ENCODE assay signal across 19 cellular contexts in the genomic region with DNA sequence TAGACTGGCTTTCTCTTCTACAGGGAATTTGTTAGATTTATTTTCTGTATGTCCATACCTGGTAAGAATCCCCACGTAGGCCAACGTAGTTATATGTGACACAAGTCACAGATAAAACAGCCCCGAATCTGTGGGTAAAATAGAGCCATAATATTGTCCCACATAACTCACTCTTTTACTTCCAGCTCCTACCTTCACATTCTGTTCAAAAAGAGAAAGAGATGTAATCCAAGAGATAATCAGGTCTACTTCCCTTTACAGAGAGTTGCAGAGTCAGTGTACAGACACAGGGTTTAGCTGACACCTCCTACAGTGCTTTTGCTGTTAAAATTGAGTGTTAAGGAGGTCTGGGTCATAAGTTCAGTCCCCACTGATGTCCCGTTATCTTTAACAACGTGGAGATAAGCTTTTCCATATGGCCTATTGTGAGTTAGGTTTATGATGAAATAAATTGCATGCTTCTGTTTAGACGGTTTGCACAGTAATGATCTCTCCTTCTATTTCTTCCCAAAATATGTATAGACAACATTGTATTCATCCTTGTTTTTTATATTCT.
DNase-seq lines count a peak whose midpoint lies in the region; ATAC-seq, FAIRE-seq and TF ChIP-seq lines count a peak whose summit lies in the region.
"Had no signal": no experiment of that assay in that cellular context is flagged by ENCODE, and none has a peak within 500 bp of the region (broad histone marks: within the 10 kb centered on the region; RNA-seq: fewer than 3 reads in every experiment).

No MANE protein-coding gene starts in this region.

- dilution Hi-C loops in endothelial cell of umbilical vein (cut with MboI; ENCODE audit: extremely low pct_ligation_motif_present, low sequenced_read_pairs) = no loop called here

- POLR2A ChIA-PET in endothelial cell of umbilical vein (lab: Charles Lee) = no interaction called here

- TF ChIP-seq POLR2A in endothelial cell of umbilical vein (IDR thresholded peaks at IDR 0.05; ENCODE audit: low read depth, low read length) = no peak

- H3K4me2 ChIP-seq in endothelial cell of umbilical vein (ENCODE audit: insufficient read depth, low read length) (no peak overlapping the region), osteoblast (ENCODE audit: insufficient read depth, low read length) (no peak overlapping the region)

- no peaks in the 10 kb centered on the region for H3K79me2 ChIP-seq in endothelial cell of umbilical vein (ENCODE audit: control insufficient read depth, insufficient read depth, low read length)
- no peaks in the 10 kb centered on the region for H3K79me2 ChIP-seq in osteoblast (ENCODE audit: insufficient read depth, low read length)

- H3K27me3 ChIP-seq in endothelial cell of umbilical vein (ENCODE audit: control insufficient read depth in 2 of 2, insufficient read depth in 2 of 2, low read length in 2 of 2) = no peaks in the 10 kb centered on the region
- H3K27me3 ChIP-seq in osteoblast (ENCODE audit: insufficient read depth, low read length) = no peaks in the 10 kb centered on the region
- H3K27me3 ChIP-seq: BE2C had no signal

- H3K4me1 ChIP-seq in endothelial cell of umbilical vein (ENCODE audit: control insufficient read depth, extremely low read depth, insufficient read depth, low read length) (no peaks in the 10 kb centered on the region), osteoblast (ENCODE audit: insufficient read depth, low read length) (peaks cover 13% of the 10 kb centered on the region)

- H4K20me1 ChIP-seq in endothelial cell of umbilical vein (replicated peaks; ENCODE audit: control insufficient read depth, extremely low read depth, insufficient read depth, low read length) (no peaks in the 10 kb centered on the region), osteoblast (ENCODE audit: insufficient read depth, low read length) (no peaks in the 10 kb centered on the region)

- H3K36me3 ChIP-seq in endothelial cell of umbilical vein (ENCODE audit: control insufficient read depth in 2 of 2, extremely low read depth in 1 of 2, insufficient read depth in 2 of 2, low read length in 2 of 2) (no peaks in the 10 kb centered on the region), osteoblast (ENCODE audit: insufficient read depth, low read length) (no peaks in the 10 kb centered on the region)
- H3K36me3 ChIP-seq: BE2C had no signal

- DNase-seq in NCI-H2227 (lab: John Stamatoyannopoulos, UW; ENCODE audit: unreplicated experiment) (peak; percentile 1), NCI-H2227 treated with DMSO at 0.1 percent for 48 hours (lab: John Stamatoyannopoulos, UW) (no peak), endothelial cell of umbilical vein (ENCODE audit: low read depth, low spot score) (no peak), NCI-H187 (lab: John Stamatoyannopoulos, UW) (no peak), osteoblast (ENCODE audit: insufficient read length, low spot score, missing footprints) (no peak), sciatic nerve (ENCODE audit: low spot score) (no peak)
- DNase-seq in stimulated activated CD4-positive, alpha-beta T cell treated with anti-CD3 and anti-CD28 coated beads, Interleukin-1b, Interleukin-23, amount 100 ng/mL, for 48 hours = no peak
- DNase-seq: 8988T; BE2C; CD4-positive, alpha-beta T cell; Karpas-422; MM.1S; NCI-H1417; NCI-H1930; NCI-H446 treated with DMSO at 0.1 percent for 48 hours; NCI-H774 had no signal

- no peak overlapping the region for H3K4me3 ChIP-seq in endothelial cell of umbilical vein (replicated peaks in 1 of 3; ENCODE audit: insufficient read depth in 1 of 3, low read depth in 1 of 3, low read length in 3 of 3)
- H3K4me3 ChIP-seq in osteoblast (ENCODE audit: insufficient read depth, low read length) = no peak overlapping the region
- H3K4me3 ChIP-seq: SK-N-MC had no signal

- H2AFZ ChIP-seq in endothelial cell of umbilical vein (ENCODE audit: low read depth, low read length) (peak overlapping the region; percentile 17), osteoblast (ENCODE audit: low read length) (no peak overlapping the region)

- H3K27ac ChIP-seq in endothelial cell of umbilical vein (ENCODE audit: insufficient read depth, low read depth, low read length) (no peak overlapping the region), osteoblast (ENCODE audit: low read depth, low read length) (no peak overlapping the region)
- H3K27ac ChIP-seq: SK-N-MC had no signal

- CTCF ChIA-PET in endothelial cell of umbilical vein (lab: Charles Lee) = interaction anchor here (1.2 kb wide), 1 partner anchor 16 kb away, joined by 3 read pairs; no protein-coding TSS in a partner anchor

- FAIRE-seq in endothelial cell of umbilical vein (lab: Jason Lieb, UNC) = no peak

- no peaks in the 10 kb centered on the region for H3K9me1 ChIP-seq in endothelial cell of umbilical vein (replicated peaks; ENCODE audit: control insufficient read depth, extremely low read depth, insufficient read depth, low read length)

- H3K9me3 ChIP-seq in endothelial cell of umbilical vein (replicated peaks; ENCODE audit: control insufficient read depth, insufficient read depth, low read length) = no peaks in the 10 kb centered on the region
- H3K9me3 ChIP-seq in osteoblast (ENCODE audit: low read depth, low read length) = no peaks in the 10 kb centered on the region
- H3K9me3 ChIP-seq: BE2C had no signal

- TF ChIP-seq CTCF in endothelial cell of umbilical vein (IDR thresholded peaks at IDR 0.05; ENCODE audit: extremely low read depth in 1 of 2, insufficient read depth in 1 of 2, low read depth in 1 of 2, low read length in 2 of 2) (no peak), osteoblast (IDR thresholded peaks at IDR 0.05; ENCODE audit: extremely low read depth, low read depth, low read length) (no peak)

- no TSS peak for BruUV-seq in endothelial cell of umbilical vein (replicated peaks; lab: Mats Ljungman, UMichigan)

- ATAC-seq in SK-N-SH treated with all-trans-retinoic acid at 6 μM for 48 hours (no peak), sciatic nerve (no peak)
- ATAC-seq: HCT116 had no signal

- H3K9ac ChIP-seq in endothelial cell of umbilical vein (replicated peaks; ENCODE audit: extremely low read depth, insufficient read depth, low read length) = no peak overlapping the region

- intact Hi-C loops in endothelial cell of umbilical vein (cut with micrococcal nuclease) = no loop called here
- intact Hi-C loops in sciatic nerve (cut with DNase I) = no loop called here

TF ChIP-seq in SK-N-SH treated with all-trans-retinoic acid at 6 μM for 48 hours, 23 proteins besides CTCF, POLR2A, EP300 and RAD21:
- TF ChIP-seq RARB (CRISPR knock-in tag; IDR thresholded peaks at IDR 0.05) (no peak), GLIS3 (CRISPR knock-in tag; IDR thresholded peaks at IDR 0.05) (no peak; the same call in 1 of the 2 replicates), TCF4 (CRISPR knock-in tag; IDR thresholded peaks at IDR 0.05; ENCODE audit: borderline replicate concordance) (peak; percentile 97), ZC3H10 (CRISPR knock-in tag; IDR thresholded peaks at IDR 0.05) (no peak)
- TF ChIP-seq, protein P1, sequence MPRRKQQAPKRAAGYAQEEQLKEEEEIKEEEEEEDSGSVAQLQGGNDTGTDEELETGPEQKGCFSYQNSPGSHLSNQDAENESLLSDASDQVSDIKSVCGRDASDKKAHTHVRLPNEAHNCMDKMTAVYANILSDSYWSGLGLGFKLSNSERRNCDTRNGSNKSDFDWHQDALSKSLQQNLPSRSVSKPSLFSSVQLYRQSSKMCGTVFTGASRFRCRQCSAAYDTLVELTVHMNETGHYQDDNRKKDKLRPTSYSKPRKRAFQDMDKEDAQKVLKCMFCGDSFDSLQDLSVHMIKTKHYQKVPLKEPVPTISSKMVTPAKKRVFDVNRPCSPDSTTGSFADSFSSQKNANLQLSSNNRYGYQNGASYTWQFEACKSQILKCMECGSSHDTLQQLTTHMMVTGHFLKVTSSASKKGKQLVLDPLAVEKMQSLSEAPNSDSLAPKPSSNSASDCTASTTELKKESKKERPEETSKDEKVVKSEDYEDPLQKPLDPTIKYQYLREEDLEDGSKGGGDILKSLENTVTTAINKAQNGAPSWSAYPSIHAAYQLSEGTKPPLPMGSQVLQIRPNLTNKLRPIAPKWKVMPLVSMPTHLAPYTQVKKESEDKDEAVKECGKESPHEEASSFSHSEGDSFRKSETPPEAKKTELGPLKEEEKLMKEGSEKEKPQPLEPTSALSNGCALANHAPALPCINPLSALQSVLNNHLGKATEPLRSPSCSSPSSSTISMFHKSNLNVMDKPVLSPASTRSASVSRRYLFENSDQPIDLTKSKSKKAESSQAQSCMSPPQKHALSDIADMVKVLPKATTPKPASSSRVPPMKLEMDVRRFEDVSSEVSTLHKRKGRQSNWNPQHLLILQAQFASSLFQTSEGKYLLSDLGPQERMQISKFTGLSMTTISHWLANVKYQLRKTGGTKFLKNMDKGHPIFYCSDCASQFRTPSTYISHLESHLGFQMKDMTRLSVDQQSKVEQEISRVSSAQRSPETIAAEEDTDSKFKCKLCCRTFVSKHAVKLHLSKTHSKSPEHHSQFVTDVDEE (CRISPR knock-in tag; IDR thresholded peaks at IDR 0.05) = peak; percentile 92; the same call in 1 of the 2 replicates

TF ChIP-seq in endothelial cell of umbilical vein, 7 proteins besides CTCF, POLR2A, EP300 and RAD21:
- TF ChIP-seq POLR2AphosphoS5 (IDR thresholded peaks at IDR 0.05; ENCODE audit: insufficient read depth, low read depth, low read length) = no peak
- TF ChIP-seq JUN (IDR thresholded peaks at IDR 0.05; ENCODE audit: borderline replicate concordance, insufficient read depth, insufficient read length, low read depth) = no peak
- no peak for TF ChIP-seq EZH2 (IDR thresholded peaks at IDR 0.05; ENCODE audit: borderline replicate concordance, low read depth, low read length, severe bottlenecking)
- TF ChIP-seq MYC (IDR thresholded peaks at IDR 0.05; ENCODE audit: low read depth, low read length) = no peak
- no peak for TF ChIP-seq FOS (IDR thresholded peaks at IDR 0.05; ENCODE audit: borderline replicate concordance, insufficient read depth, low read length)
- TF ChIP-seq GATA2 (IDR thresholded peaks at IDR 0.05; ENCODE audit: insufficient read depth, insufficient read length, low read depth, low read length) = no peak
- no peak for TF ChIP-seq MAX (IDR thresholded peaks at IDR 0.05; ENCODE audit: insufficient read depth, insufficient read length)
